Comparison of ENCODE assay signal across 8 cellular contexts in the genomic region with DNA sequence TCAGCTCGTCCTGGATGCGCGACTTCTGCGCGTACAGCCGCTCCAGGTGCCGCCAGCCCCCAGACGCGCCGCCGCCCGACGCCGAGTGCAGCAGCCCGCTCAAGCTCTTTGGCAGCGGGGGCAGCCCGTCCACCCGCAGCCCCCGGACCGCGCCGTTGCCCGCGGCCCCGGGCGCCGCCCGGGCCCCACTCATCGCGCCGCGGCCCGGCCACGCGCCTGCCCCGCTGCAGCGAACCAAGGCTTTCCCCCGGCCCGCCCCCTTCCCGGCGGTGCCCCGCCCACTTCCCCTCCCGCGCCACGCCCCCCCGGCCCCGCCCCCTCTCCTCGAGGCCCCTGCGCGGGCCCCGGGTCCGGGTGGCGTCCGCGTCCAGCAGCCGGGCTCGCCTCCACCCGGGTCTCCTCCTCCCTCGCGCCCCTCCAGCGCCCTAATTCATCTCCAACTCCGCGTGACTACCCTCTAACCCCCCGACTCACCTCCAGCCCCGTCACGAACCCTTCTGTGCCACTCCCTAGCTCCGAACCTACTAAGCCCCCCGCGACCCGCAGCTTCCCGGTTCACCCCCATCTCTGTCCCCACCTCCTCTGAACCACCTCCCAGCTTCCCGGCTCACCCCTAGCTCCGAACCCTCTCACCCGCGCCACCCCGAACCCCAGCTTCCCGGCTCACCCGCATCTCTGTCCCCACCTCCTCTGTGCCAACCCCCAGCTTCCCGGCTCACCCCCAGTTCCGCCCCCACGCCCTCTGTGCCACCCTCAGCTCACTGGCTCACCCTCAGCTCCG. TPM values are rescaled to one million over a fixed set of nuclear protein-coding genes. Genes with fewer than 3 reads are reported as not detected.
DNase-seq lines count a peak whose midpoint lies in the region; ATAC-seq, FAIRE-seq and TF ChIP-seq lines count a peak whose summit lies in the region.

A gene (minus strand): TSS at position 236 of the 781 bp plus-strand sequence. CDS start 43 bp downstream, at position 193.

- FAIRE-seq in bronchial epithelial cell (lab: Jason Lieb, UNC): no peak

- H3K4me3 ChIP-seq in BJ (ENCODE audit: low read depth, low read length) (peak within 1 kb of the TSS; percentile 81), WERI-Rb-1 (ENCODE audit: low read depth, low read length) (peak within 1 kb of the TSS; percentile 91), bronchial epithelial cell (ENCODE audit: low read depth, low read length) (peak within 1 kb of the TSS; percentile 70)

- DNase-seq in BJ (ENCODE audit: low read depth) (no peak), HK-2 (ENCODE audit: unreplicated experiment) (peak; percentile 73), WERI-Rb-1 (peak; percentile 79), bronchial epithelial cell (ENCODE audit: low read depth) (no peak), kidney tubule cell (ENCODE audit: low spot score) (peak; percentile 24), cerebellar cortex (ENCODE audit: low spot score) (no peak)
- DNase-seq in stimulated activated CD4-positive, alpha-beta T cell treated with anti-CD3 and anti-CD28 coated beads, Interleukin-1b, Interleukin-23, amount 100 ng/mL, for 24 hours (ENCODE audit: low read depth in 4 of 4, low spot score in 1 of 4): peak; percentile 44 to 74 (median 60)

- H3K36me3 ChIP-seq in BJ (ENCODE audit: control insufficient read depth, insufficient read depth, low read length) (no peaks in the 10 kb centered on the region), WERI-Rb-1 (peaks cover 32% of the 10 kb centered on the region), bronchial epithelial cell (ENCODE audit: control insufficient read depth, insufficient read depth, low read length) (no peaks in the 10 kb centered on the region)

- H3K27me3 ChIP-seq in BJ (ENCODE audit: control insufficient read depth, insufficient read depth, low read length) (peaks cover 1% of the 10 kb centered on the region), WERI-Rb-1 (ENCODE audit: insufficient read depth, low read depth, severe bottlenecking) (no peaks in the 10 kb centered on the region), bronchial epithelial cell (ENCODE audit: control insufficient read depth, insufficient read depth, low read length) (no peaks in the 10 kb centered on the region)

- TF ChIP-seq CTCF in BJ (IDR thresholded peaks at IDR 0.05; ENCODE audit: insufficient read depth, low read depth, low read length) (no peak), WERI-Rb-1 (IDR thresholded peaks at IDR 0.05; ENCODE audit: low read depth, low read length) (no peak), bronchial epithelial cell (IDR thresholded peaks at IDR 0.05; ENCODE audit: insufficient read depth, low read length, severe bottlenecking) (no peak)

- peak; percentile 72 for ATAC-seq in GM19328 (IDR thresholded peaks at IDR 0.05; ENCODE audit: unreplicated experiment)

- H3K27ac ChIP-seq in WERI-Rb-1: peak within 1 kb of the TSS; percentile 98

- POLR2A ChIA-PET in BJ (lab: Charles Lee): no interaction called here

- peaks cover 5% of the 10 kb centered on the region for H3K9me3 ChIP-seq in WERI-Rb-1 (ENCODE audit: severe bottlenecking)

- CTCF ChIA-PET in BJ (lab: Yijun Ruan, JAX): interaction anchor here (0.6 to 1.4 kb wide), 5 partner anchors 86 to 243 kb away, joined by 3 read pairs; no protein-coding TSS in a partner anchor

RNA-seq across cellular contexts. Expression of the gene that starts here (rescaled TPM):
- 15.0 and 15.6 TPM in 2 replicates for polyA plus RNA-seq in BJ (2011; rRNA removed)
- polyA minus RNA-seq in BJ (2011; rRNA and poly(A)+ RNA removed): 3.2 and 6.5 TPM in 2 replicates
- total RNA-seq in bronchial epithelial cell: 8.6 and 10.8 TPM in 2 replicates

Comparison
In these comparisons a context has a peak if more than half of its experiments do, and no peak if none do; other contexts are left out.
1. DNase-seq: peak in HK-2 (single experiment), WERI-Rb-1 (single experiment), kidney tubule cell (single experiment) and stimulated activated CD4-positive, alpha-beta T cell treated with anti-CD3 and anti-CD28 coated beads, Interleukin-1b, Interleukin-23, amount 100 ng/mL, for 24 hours (4 of 4); none in BJ (single experiment), bronchial epithelial cell (single experiment) and cerebellar cortex (single experiment).
2. Peak in every context shown above with its lines, with median percentiles within 50 percentile points of each other: H3K4me3 ChIP-seq.